24 cellular contexts compared by ENCODE assay signal in the genomic region with DNA sequence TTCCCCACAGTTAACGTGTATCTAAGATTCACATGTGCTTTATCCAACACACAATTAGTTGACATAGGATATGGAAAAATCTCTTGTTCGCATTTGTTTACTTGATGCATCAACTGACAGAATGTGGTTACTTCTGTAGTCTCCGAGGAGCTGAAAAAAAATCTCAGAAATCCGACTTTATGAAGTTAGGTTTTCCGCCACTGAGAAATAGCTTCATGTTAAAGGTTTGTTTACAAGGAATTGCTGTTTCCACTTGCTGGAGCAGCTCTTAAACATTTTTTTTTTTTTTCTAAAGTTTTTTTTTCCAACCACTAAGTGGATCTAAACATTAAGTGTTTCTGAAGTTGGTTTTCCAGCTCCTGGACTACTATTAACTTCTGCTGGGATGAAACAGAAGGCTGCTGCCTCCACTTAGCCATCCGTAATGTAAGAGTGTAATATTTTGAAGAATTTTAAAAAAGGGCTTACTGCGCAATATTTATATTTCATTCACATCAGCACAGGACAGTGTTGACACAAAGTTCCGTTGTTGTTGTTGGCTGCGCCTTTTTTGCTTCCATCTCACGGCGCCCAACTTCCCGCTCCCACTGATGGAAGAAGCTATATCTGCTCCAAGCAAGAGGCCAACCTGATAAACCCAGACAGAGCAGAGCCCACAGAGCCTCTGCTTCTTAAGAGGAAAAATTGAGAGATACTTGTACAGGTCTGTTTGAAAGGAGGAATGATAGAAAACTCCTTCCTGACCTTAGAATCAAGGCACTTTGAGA.
DNase-seq lines count a peak whose midpoint lies in the region; ATAC-seq and TF ChIP-seq lines count a peak whose summit lies in the region.
"Had no signal": no experiment of that assay in that cellular context is flagged by ENCODE, and none has a peak within 500 bp of the region (broad histone marks: within the 10 kb centered on the region; RNA-seq: fewer than 3 reads in every experiment).

No MANE protein-coding gene starts in this region.

- POLR2A ChIA-PET in activated CD4-positive, alpha-beta memory T cell treated with anti-CD3 and anti-CD28 coated beads, Interleukin-2, amount 10 ng/mL, durations not matched to agents 7 days and 5 days (lab: Charles Lee): no interaction called here

- TF ChIP-seq CTCF in osteoblast (IDR thresholded peaks at IDR 0.05; ENCODE audit: extremely low read depth, low read depth, low read length): no peak

- no peaks in the 10 kb centered on the region for H4K20me1 ChIP-seq in BLaER1 treated with 17β-estradiol and CSF1 and Interleukin-3, amounts not matched to agents 10 nM and 100 nM
- H4K20me1 ChIP-seq in Karpas-422 (ENCODE audit: insufficient read depth, low read depth, low read length) (no peaks in the 10 kb centered on the region), osteoblast (ENCODE audit: insufficient read depth, low read length) (no peaks in the 10 kb centered on the region)

- H2AFZ ChIP-seq in Karpas-422 (ENCODE audit: low read length) (peak overlapping the region; percentile 8; the same call in 1 of the 2 replicates), osteoblast (ENCODE audit: low read length) (peak overlapping the region; percentile 31)

- H3K79me2 ChIP-seq in Karpas-422 (ENCODE audit: low read length) (no peaks in the 10 kb centered on the region), osteoblast (ENCODE audit: insufficient read depth, low read length) (no peaks in the 10 kb centered on the region)

- no peaks in the 10 kb centered on the region for H3K4me1 Mint-ChIP-seq in activated CD4-positive, alpha-beta memory T cell treated with anti-CD3 and anti-CD28 coated beads, Interleukin-2, amount 10 ng/mL, durations not matched to agents 7 days and 5 days
- H3K4me1 Mint-ChIP-seq: B cell had no signal

- no peak overlapping the region for H3K9ac ChIP-seq in BLaER1 treated with 17β-estradiol and CSF1 and Interleukin-3, amounts not matched to agents 10 nM and 100 nM
- H3K9ac ChIP-seq in Karpas-422 (ENCODE audit: low read length): peak overlapping the region; percentile 58; the same call in 1 of the 2 replicates

- H3K36me3 ChIP-seq in BLaER1 treated with 17β-estradiol and CSF1 and Interleukin-3, amounts not matched to agents 10 nM and 100 nM: no peaks in the 10 kb centered on the region
- H3K36me3 ChIP-seq in Karpas-422 (ENCODE audit: insufficient read depth, low read length) (no peaks in the 10 kb centered on the region), osteoblast (ENCODE audit: insufficient read depth, low read length) (no peaks in the 10 kb centered on the region)

- peak; percentile 62 for DNase-seq in Karpas-422
- DNase-seq in fibroblast of peridontal ligament (ENCODE audit: extremely low read depth): peak; percentile 62
- no peak for DNase-seq in osteoblast (ENCODE audit: insufficient read length, low spot score, missing footprints)
- DNase-seq in activated CD4-positive, alpha-beta memory T cell treated with anti-CD3 and anti-CD28 coated beads, Interleukin-2, amount 10 ng/mL, durations not matched to agents 7 days and 5 days: no peak
- DNase-seq: CD4-positive, alpha-beta T cell; COR-L47; DMS79; MM.1S; NCI-H1092; NCI-H1436 treated with DMSO at 0.1 percent for 48 hours; NCI-H1930; NCI-H2227 treated with DMSO at 0.1 percent for 48 hours; NCI-H510A treated with DMSO at 0.1 percent for 48 hours; NCI-H774; NK-92 treated with Interleukin-12 subunit alpha and Interleukin-12 subunit beta, amount 100 ng/mL, for 24 hours had no signal

- no peaks in the 10 kb centered on the region for H3K27me3 Mint-ChIP-seq in activated CD4-positive, alpha-beta memory T cell treated with anti-CD3 and anti-CD28 coated beads, Interleukin-2, amount 10 ng/mL, durations not matched to agents 7 days and 5 days
- H3K27me3 Mint-ChIP-seq: B cell; CD4-positive, alpha-beta T cell had no signal

- CTCF ChIA-PET in activated CD4-positive, alpha-beta memory T cell treated with anti-CD3 and anti-CD28 coated beads, Interleukin-2, amount 10 ng/mL, durations not matched to agents 7 days and 5 days (lab: Charles Lee): no interaction called here

- no peak overlapping the region for H3K27ac ChIP-seq in BLaER1 treated with 17β-estradiol and CSF1 and Interleukin-3, amounts not matched to agents 10 nM and 100 nM
- H3K27ac ChIP-seq in Karpas-422 (ENCODE audit: low read length): peak overlapping the region; percentile 95
- no peak overlapping the region for H3K27ac ChIP-seq in osteoblast (ENCODE audit: low read depth, low read length)
- H3K27ac ChIP-seq: A549, RWPE1 had no signal

- H3K4me3 Mint-ChIP-seq in activated CD4-positive, alpha-beta memory T cell treated with anti-CD3 and anti-CD28 coated beads, Interleukin-2, amount 10 ng/mL, durations not matched to agents 7 days and 5 days: no peak overlapping the region
- H3K4me3 Mint-ChIP-seq: B cell; CD4-positive, alpha-beta T cell had no signal

- peaks cover 4% of the 10 kb centered on the region for H3K9me3 Mint-ChIP-seq in activated CD4-positive, alpha-beta memory T cell treated with anti-CD3 and anti-CD28 coated beads, Interleukin-2, amount 10 ng/mL, durations not matched to agents 7 days and 5 days

- H3K4me3 ChIP-seq in BLaER1 treated with 17β-estradiol and CSF1 and Interleukin-3, amounts not matched to agents 10 nM and 100 nM: no peak overlapping the region
- H3K4me3 ChIP-seq in Karpas-422 (ENCODE audit: low read length): no peak overlapping the region
- H3K4me3 ChIP-seq in osteoblast (ENCODE audit: insufficient read depth, low read length): no peak overlapping the region
- H3K4me3 ChIP-seq: A549, GM12878 had no signal

- no peaks in the 10 kb centered on the region for H3K9me2 ChIP-seq in Karpas-422 (replicated peaks; ENCODE audit: insufficient read depth, low read length)

- H3K4me1 ChIP-seq in BLaER1 treated with 17β-estradiol and CSF1 and Interleukin-3, amounts not matched to agents 10 nM and 100 nM: peaks cover 0 to 38% (median 28%) of the 10 kb centered on the region in 10 experiments; a peak in 13 of 20 replicates
- H3K4me1 ChIP-seq in Karpas-422 (ENCODE audit: low read length) (peaks cover 60% of the 10 kb centered on the region), osteoblast (ENCODE audit: insufficient read depth, low read length) (peaks cover 11% of the 10 kb centered on the region)
- H3K4me1 ChIP-seq: A549 had no signal

- peaks cover 0 to 7% (median 0%) of the 10 kb centered on the region in 11 experiments; a peak in 2 of 22 replicates for H3K9me3 ChIP-seq in BLaER1 treated with 17β-estradiol and CSF1 and Interleukin-3, amounts not matched to agents 10 nM and 100 nM (replicated peaks in 1 of 11)
- H3K9me3 ChIP-seq in Karpas-422 (ENCODE audit: low read length): no peaks in the 10 kb centered on the region
- no peaks in the 10 kb centered on the region for H3K9me3 ChIP-seq in osteoblast (ENCODE audit: low read depth, low read length)
- H3K9me3 ChIP-seq: A549 had no signal

- peak overlapping the region in 6 of 11 experiments; percentile 3 to 63 (median 16); a peak in 9 of 22 replicates for H3K4me2 ChIP-seq in BLaER1 treated with 17β-estradiol and CSF1 and Interleukin-3, amounts not matched to agents 10 nM and 100 nM
- peak overlapping the region; percentile 78 for H3K4me2 ChIP-seq in Karpas-422 (ENCODE audit: low read depth, low read length, poor library complexity, severe bottlenecking)
- peak overlapping the region; percentile 20 for H3K4me2 ChIP-seq in osteoblast (ENCODE audit: insufficient read depth, low read length)
- H3K4me2 ChIP-seq: A549 had no signal

- H3K27me3 ChIP-seq in BLaER1 treated with 17β-estradiol and CSF1 and Interleukin-3, amounts not matched to agents 10 nM and 100 nM: no peaks in the 10 kb centered on the region
- H3K27me3 ChIP-seq in Karpas-422 (ENCODE audit: low read length) (no peaks in the 10 kb centered on the region), osteoblast (ENCODE audit: insufficient read depth, low read length) (peaks cover 3% of the 10 kb centered on the region)

- no peaks in the 10 kb centered on the region for H3K36me3 Mint-ChIP-seq in activated CD4-positive, alpha-beta memory T cell treated with anti-CD3 and anti-CD28 coated beads, Interleukin-2, amount 10 ng/mL, durations not matched to agents 7 days and 5 days (ENCODE audit: low read depth)

- no peak overlapping the region for H3K27ac Mint-ChIP-seq in activated CD4-positive, alpha-beta memory T cell treated with anti-CD3 and anti-CD28 coated beads, Interleukin-2, amount 10 ng/mL, durations not matched to agents 7 days and 5 days
- H3K27ac Mint-ChIP-seq: B cell; CD4-positive, alpha-beta T cell had no signal

- ATAC-seq in GM21526 (IDR thresholded peaks at IDR 0.05; ENCODE audit: low FRiP score, unreplicated experiment): no peak
- no peak for ATAC-seq in GM19328 (IDR thresholded peaks at IDR 0.05; ENCODE audit: unreplicated experiment)
- no peak for ATAC-seq in HG02678 (IDR thresholded peaks at IDR 0.05; ENCODE audit: unreplicated experiment)
- ATAC-seq: A549, GM12878, SK-N-SH treated with all-trans-retinoic acid at 6 μM for 48 hours had no signal

Comparison
In these comparisons a context has a peak if more than half of its experiments do, and no peak if none do; other contexts are left out.
1. H3K4me2 ChIP-seq: peak in every context shown above with its lines; median percentile 78 in Karpas-422; 20 in osteoblast; 16 in BLaER1 treated with 17β-estradiol and CSF1 and Interleukin-3, amounts not matched to agents 10 nM and 100 nM.
2. DNase-seq: peak in Karpas-422 (single experiment) and fibroblast of peridontal ligament (single experiment); none in osteoblast (single experiment) and activated CD4-positive, alpha-beta memory T cell treated with anti-CD3 and anti-CD28 coated beads, Interleukin-2, amount 10 ng/mL, durations not matched to agents 7 days and 5 days (single experiment).